ENCODE assay signal across 1 cellular context in the genomic region with DNA sequence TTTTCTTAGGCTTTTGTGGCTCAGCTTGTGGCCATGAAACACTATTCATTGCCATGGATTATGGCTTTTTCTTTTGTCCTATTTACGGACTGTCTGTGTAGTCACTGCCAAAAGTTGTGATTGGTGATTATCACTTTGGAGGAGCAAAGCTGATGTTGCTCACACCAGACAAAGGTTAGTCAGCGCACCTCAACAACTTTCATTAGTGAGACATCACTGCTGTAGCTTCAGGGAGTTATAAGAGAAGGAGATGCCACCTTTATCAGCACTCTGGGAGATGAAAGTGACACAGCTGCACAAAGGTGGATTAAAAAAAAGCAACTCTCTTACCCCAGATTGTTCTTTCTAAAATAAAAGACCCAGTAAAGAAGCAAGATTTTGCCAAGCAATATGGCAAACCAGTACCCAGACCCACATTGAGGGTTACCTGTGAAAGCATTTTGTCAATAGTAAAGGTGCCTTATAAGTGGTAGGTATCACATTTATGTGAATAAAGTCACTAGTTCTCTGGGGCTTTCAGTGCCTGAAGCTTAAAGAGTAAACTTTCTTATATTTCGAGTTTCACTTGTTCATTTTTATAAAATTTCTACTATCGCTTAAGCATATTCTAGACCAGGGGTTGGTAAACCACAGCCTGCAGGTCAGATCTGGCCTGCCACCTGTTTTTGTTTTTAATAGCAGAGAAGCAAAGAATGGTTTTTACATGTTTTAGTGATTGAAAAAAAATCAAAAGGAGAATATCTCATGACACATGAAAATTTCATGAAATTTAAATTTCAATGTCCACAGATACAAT.
TF ChIP-seq lines count a peak whose summit lies in the region.

No MANE protein-coding gene starts in this region.

TF ChIP-seq in GM12878, 131 proteins besides CTCF, POLR2A, EP300 and RAD21:
- TF ChIP-seq, protein P1, sequence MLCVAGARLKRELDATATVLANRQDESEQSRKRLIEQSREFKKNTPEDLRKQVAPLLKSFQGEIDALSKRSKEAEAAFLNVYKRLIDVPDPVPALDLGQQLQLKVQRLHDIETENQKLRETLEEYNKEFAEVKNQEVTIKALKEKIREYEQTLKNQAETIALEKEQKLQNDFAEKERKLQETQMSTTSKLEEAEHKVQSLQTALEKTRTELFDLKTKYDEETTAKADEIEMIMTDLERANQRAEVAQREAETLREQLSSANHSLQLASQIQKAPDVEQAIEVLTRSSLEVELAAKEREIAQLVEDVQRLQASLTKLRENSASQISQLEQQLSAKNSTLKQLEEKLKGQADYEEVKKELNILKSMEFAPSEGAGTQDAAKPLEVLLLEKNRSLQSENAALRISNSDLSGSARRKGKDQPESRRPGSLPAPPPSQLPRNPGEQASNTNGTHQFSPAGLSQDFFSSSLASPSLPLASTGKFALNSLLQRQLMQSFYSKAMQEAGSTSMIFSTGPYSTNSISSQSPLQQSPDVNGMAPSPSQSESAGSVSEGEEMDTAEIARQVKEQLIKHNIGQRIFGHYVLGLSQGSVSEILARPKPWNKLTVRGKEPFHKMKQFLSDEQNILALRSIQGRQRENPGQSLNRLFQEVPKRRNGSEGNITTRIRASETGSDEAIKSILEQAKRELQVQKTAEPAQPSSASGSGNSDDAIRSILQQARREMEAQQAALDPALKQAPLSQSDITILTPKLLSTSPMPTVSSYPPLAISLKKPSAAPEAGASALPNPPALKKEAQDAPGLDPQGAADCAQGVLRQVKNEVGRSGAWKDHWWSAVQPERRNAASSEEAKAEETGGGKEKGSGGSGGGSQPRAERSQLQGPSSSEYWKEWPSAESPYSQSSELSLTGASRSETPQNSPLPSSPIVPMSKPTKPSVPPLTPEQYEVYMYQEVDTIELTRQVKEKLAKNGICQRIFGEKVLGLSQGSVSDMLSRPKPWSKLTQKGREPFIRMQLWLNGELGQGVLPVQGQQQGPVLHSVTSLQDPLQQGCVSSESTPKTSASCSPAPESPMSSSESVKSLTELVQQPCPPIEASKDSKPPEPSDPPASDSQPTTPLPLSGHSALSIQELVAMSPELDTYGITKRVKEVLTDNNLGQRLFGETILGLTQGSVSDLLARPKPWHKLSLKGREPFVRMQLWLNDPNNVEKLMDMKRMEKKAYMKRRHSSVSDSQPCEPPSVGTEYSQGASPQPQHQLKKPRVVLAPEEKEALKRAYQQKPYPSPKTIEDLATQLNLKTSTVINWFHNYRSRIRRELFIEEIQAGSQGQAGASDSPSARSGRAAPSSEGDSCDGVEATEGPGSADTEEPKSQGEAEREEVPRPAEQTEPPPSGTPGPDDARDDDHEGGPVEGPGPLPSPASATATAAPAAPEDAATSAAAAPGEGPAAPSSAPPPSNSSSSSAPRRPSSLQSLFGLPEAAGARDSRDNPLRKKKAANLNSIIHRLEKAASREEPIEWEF (IDR thresholded peaks at IDR 0.05; ENCODE audit: insufficient replicate concordance, low read depth, low read length), result peak; percentile 21
- no peak for TF ChIP-seq POLR2AphosphoS5 (IDR thresholded peaks at IDR 0.05; ENCODE audit: low read length)
- 0 out of 2 replicates have a peak, but pooled peaks have one; percentile 18 for TF ChIP-seq TCF12 (IDR thresholded peaks at IDR 0.05; ENCODE audit: low read depth, low read length)
- no peak for TF ChIP-seq CHD1 (IDR thresholded peaks at IDR 0.05; ENCODE audit: low read depth, low read length)
- peak; percentile 83 for TF ChIP-seq RUNX3 (IDR thresholded peaks at IDR 0.05; ENCODE audit: low read length)
- peak; percentile 76 for TF ChIP-seq ZNF24 (IDR thresholded peaks at IDR 0.05)
- peak; percentile 33; the same call in 1 of the 2 replicates for TF ChIP-seq NFIC (IDR thresholded peaks at IDR 0.05; ENCODE audit: low read depth, low read length)
- TF ChIP-seq MYC (IDR thresholded peaks at IDR 0.05; ENCODE audit: insufficient read depth, insufficient read length, insufficient replicate concordance, low read length, severe bottlenecking), result no peak
- no peak for TF ChIP-seq CBX5 (IDR thresholded peaks at IDR 0.05; ENCODE audit: low read depth)
TF ChIP-seq in GM12878: peak in this region for 5.
